In genomic region chr10:22230331-22230833, GRCh38 we compare ENCODE assay signal across 8 cellular contexts. TPM values are rescaled to one million over a fixed set of nuclear protein-coding genes. Genes with fewer than 3 reads are reported as not detected.
DNase-seq lines count a peak whose midpoint lies in the region; ATAC-seq and TF ChIP-seq lines count a peak whose summit lies in the region.

No MANE protein-coding gene starts in this region.

- peak overlapping the region; percentile 81 for H3K4me3 ChIP-seq in SJCRH30
- H3K4me3 ChIP-seq in lower leg skin (ENCODE audit: low read depth, poor library complexity, severe bottlenecking), result peak overlapping the region; percentile 55
- H3K4me3 ChIP-seq in thoracic aorta, result peak overlapping the region; percentile 96

- H3K4me3 Mint-ChIP-seq in chondrocyte (ENCODE audit: unreplicated experiment), result peak overlapping the region; percentile 80

- H3K4me1 ChIP-seq in SJCRH30 (no peaks in the 10 kb centered on the region), thoracic aorta (ENCODE audit: control insufficient read depth in 1 of 2, low read depth in 2 of 2) (peaks cover 3 to 10% of the 10 kb centered on the region in 2 donors)

- no peak for TF ChIP-seq CTCF in chondrocyte (IDR thresholded peaks at IDR 0.05)
- no peak for TF ChIP-seq CTCF in lower leg skin (IDR thresholded peaks at IDR 0.05)
- TF ChIP-seq CTCF in thoracic aorta (IDR thresholded peaks at IDR 0.05), result no peak

- H3K36me3 ChIP-seq in SJCRH30, result no peaks in the 10 kb centered on the region
- no peaks in the 10 kb centered on the region for H3K36me3 ChIP-seq in thoracic aorta

- intact Hi-C loops in lower leg skin (cut with DNase I; ENCODE audit: low total_unique reads), result no loop called here

- H3K9me3 ChIP-seq in SJCRH30 (replicated peaks), result no peaks in the 10 kb centered on the region
- H3K9me3 ChIP-seq in thoracic aorta, result no peaks in the 10 kb centered on the region

- H3K36me3 Mint-ChIP-seq in chondrocyte (ENCODE audit: low read depth), result no peaks in the 10 kb centered on the region

- peaks cover 14% of the 10 kb centered on the region for H3K4me1 Mint-ChIP-seq in chondrocyte (ENCODE audit: low read depth)

- H3K27ac Mint-ChIP-seq in chondrocyte (ENCODE audit: unreplicated experiment), result peak overlapping the region; percentile 62

- peak overlapping the region; percentile 6; the same call in 1 of the 2 replicates for H3K27ac ChIP-seq in SJCRH30
- H3K27ac ChIP-seq in thoracic aorta, result peak overlapping the region; percentile 37 to 89

- no peak for ATAC-seq in thoracic aorta (ENCODE audit: insufficient number of reproducible peaks, low FRiP score, low read depth)

- no peak for TF ChIP-seq POLR2A in lower leg skin (IDR thresholded peaks at IDR 0.05)

- 0 to 1% methylated on average over 16 of the region's 16 CpGs for WGBS in lower leg skin, 2 donors

- no peaks in the 10 kb centered on the region for H3K27me3 Mint-ChIP-seq in chondrocyte (ENCODE audit: low read depth)

- H3K9me3 Mint-ChIP-seq in chondrocyte (ENCODE audit: low read depth), result no peaks in the 10 kb centered on the region

- H3K27me3 ChIP-seq in SJCRH30 (no peaks in the 10 kb centered on the region), thoracic aorta (replicated peaks; ENCODE audit: insufficient read depth) (no peaks in the 10 kb centered on the region)

- DNase-seq in NCI-H2029 treated with DMSO at 0.1 percent for 48 hours (lab: John Stamatoyannopoulos, UW) (peak; percentile 2), NCI-H2029 (lab: John Stamatoyannopoulos, UW) (no peak), M059J (ENCODE audit: low read depth) (peak; percentile 35), SJCRH30 (peak; percentile 35 to 63), chondrocyte (ENCODE audit: low spot score) (no peak), lower leg skin (ENCODE audit: low spot score in 2 of 2) (no peak), thoracic aorta (ENCODE audit: low spot score) (no peak)
- DNase-seq in activated CD4-positive, CD25-positive, alpha-beta regulatory T cell treated with anti-CD3 and anti-CD28 coated beads, Interleukin-2, amount 50 U/mL, for 72 hours, result no peak

RNA-seq across cellular contexts. Expression of gene EBLN1, which starts 12.6 kb away (rescaled TPM):
- total RNA-seq in M059J (2014; rRNA removed; shearing (Covaris generic)), result 0.17 TPM in 1 of 2 replicates, not detected in the other
- not detected in 2 replicates for total RNA-seq in SJCRH30 (2014; rRNA removed; shearing (Covaris generic))
- total RNA-seq in chondrocyte, result not detected in 3 replicates
- not detected for total RNA-seq in lower leg skin
- not detected for total RNA-seq in thoracic aorta

Comparison
In these comparisons a context has a peak if more than half of its experiments do, and no peak if none do; other contexts are left out.
1. DNase-seq: peak in NCI-H2029 treated with DMSO at 0.1 percent for 48 hours (single experiment), M059J (single experiment) and SJCRH30 (2 of 2); none in NCI-H2029 (single experiment), chondrocyte (single experiment), lower leg skin (0 of 2), thoracic aorta (single experiment) and activated CD4-positive, CD25-positive, alpha-beta regulatory T cell treated with anti-CD3 and anti-CD28 coated beads, Interleukin-2, amount 50 U/mL, for 72 hours (single experiment).
2. Peak in every context shown above with its lines, with median percentiles within 50 percentile points of each other: H3K4me3 ChIP-seq.